In the genomic region with DNA sequence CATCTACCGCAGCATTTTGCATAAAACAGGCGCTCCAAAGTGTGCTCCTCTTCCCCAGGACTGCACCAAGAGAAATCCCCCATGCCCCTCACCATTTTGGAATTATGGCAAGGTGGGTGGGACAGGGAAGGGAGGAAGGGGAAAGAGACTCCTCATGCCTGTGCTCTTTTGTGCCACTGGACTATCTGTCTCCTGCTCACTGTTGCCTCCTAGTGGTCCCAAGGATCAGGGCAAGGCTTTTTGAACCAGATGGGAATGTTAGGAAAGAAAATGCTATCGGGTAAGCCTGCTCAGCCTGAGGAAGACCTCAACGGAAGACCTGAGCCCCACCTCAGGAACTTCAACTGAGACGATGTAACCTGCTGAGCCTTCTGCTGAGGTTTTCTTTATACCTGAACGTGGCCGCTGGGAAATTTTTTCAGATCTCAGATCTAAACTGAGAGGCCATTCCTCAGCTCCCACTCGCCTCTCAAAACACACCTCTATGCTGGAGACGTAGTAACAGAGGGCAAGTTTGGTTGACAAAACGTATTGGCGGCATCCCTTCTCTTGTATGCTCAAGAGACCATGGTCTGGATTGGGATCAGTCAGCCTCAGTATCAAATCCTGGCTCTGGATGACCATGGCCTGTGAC, we compare ENCODE assay signal across 9 cellular contexts. TPM values are rescaled to one million over a fixed set of nuclear protein-coding genes. Genes with fewer than 3 reads are reported as not detected.
DNase-seq lines count a peak whose midpoint lies in the region; ATAC-seq and TF ChIP-seq lines count a peak whose summit lies in the region.
"Had no signal": no experiment of that assay in that cellular context is flagged by ENCODE, and none has a peak within 500 bp of the region (broad histone marks: within the 10 kb centered on the region; RNA-seq: fewer than 3 reads in every experiment).

No MANE protein-coding gene starts in this region.

- H2BK15ac ChIP-seq in mesendoderm (replicated peaks; ENCODE audit: low read depth): no peak overlapping the region

- no peak for ATAC-seq in HG02642 (IDR thresholded peaks at IDR 0.05; ENCODE audit: poor library complexity, unreplicated experiment)
- ATAC-seq in HG02981 (IDR thresholded peaks at IDR 0.05; ENCODE audit: unreplicated experiment): no peak

- in situ Hi-C loops in KBM-7 (cut with MboI; ENCODE audit: low pct_unique_long_range_greater_than_20kb, low sequenced_read_pairs): no loop called here

- H3K36me3 ChIP-seq in mesendoderm (ENCODE audit: control insufficient read depth, insufficient read depth, low read length): no peaks in the 10 kb centered on the region

- no peak overlapping the region for H3K4me3 ChIP-seq in mesendoderm (ENCODE audit: low read length)

- no peak overlapping the region for H4K8ac ChIP-seq in mesendoderm (ENCODE audit: low read depth, low read length)

- no peak overlapping the region for H3K9ac ChIP-seq in mesendoderm (ENCODE audit: low read length)

- no peak overlapping the region for H3K18ac ChIP-seq in mesendoderm (ENCODE audit: low read length)

- peaks cover 32% of the 10 kb centered on the region for H3K27me3 Mint-ChIP-seq in type B pancreatic cell

- H3K4me3 Mint-ChIP-seq in type B pancreatic cell: no peak overlapping the region

- no peaks in the 10 kb centered on the region for H3K9me3 Mint-ChIP-seq in type B pancreatic cell

- no peak overlapping the region for H3K23ac ChIP-seq in mesendoderm (ENCODE audit: low read length)

- no peak overlapping the region for H3K4me2 ChIP-seq in mesendoderm (ENCODE audit: low read length)

- H2AK5ac ChIP-seq in mesendoderm (ENCODE audit: low read length): no peak overlapping the region

- H3K27ac ChIP-seq in mesendoderm (ENCODE audit: low read depth, low read length): no peak overlapping the region

- no peak overlapping the region for H3K4ac ChIP-seq in mesendoderm (ENCODE audit: low read depth, low read length)

- no peaks in the 10 kb centered on the region for H3K27me3 ChIP-seq in mesendoderm (ENCODE audit: insufficient read depth, low read length, poor library complexity)

- H2BK5ac ChIP-seq in mesendoderm (ENCODE audit: low read length): no peak overlapping the region

- no CpG with 5 or more reads among the region's 11 CpGs for WGBS in mesendoderm (ENCODE audit: extremely low coverage, insufficient coverage, low lambda C conversion rate)

- no peak overlapping the region for H3K27ac Mint-ChIP-seq in type B pancreatic cell

- H3K79me2 ChIP-seq in mesendoderm (ENCODE audit: control insufficient read depth, insufficient read depth, low read length): no peaks in the 10 kb centered on the region

- no peaks in the 10 kb centered on the region for H3K79me1 ChIP-seq in mesendoderm (ENCODE audit: low read length)

- H3K36me3 Mint-ChIP-seq in type B pancreatic cell: no peaks in the 10 kb centered on the region

- no peaks in the 10 kb centered on the region for H3K4me1 ChIP-seq in mesendoderm (ENCODE audit: control insufficient read depth, low read depth, low read length)

- DNase-seq in EH (ENCODE audit: low read depth): peak; percentile 56
- peak; percentile 40 for DNase-seq in KBM-7
- DNase-seq in T-helper 1 cell: peak in 3 of 5 donors; percentile 5 to 26 (median 25)
- DNase-seq in dedifferentiated amniotic fluid mesenchymal stem cell (ENCODE audit: extremely low spot score): peak; percentile 22
- DNase-seq in mesendoderm: peak; percentile 71
- no peak for DNase-seq in type B pancreatic cell (ENCODE audit: extremely low spot score, unreplicated experiment)

- H3K56ac ChIP-seq in mesendoderm (ENCODE audit: low read length): no peak overlapping the region

- peak; percentile 87 for TF ChIP-seq CTCF in type B pancreatic cell (conservative IDR thresholded peaks at IDR 0.05)

- no peak overlapping the region for H4K5ac ChIP-seq in mesendoderm (ENCODE audit: low read length)

- H3K4me1 Mint-ChIP-seq in type B pancreatic cell (ENCODE audit: unreplicated experiment): no peaks in the 10 kb centered on the region

- no peak overlapping the region for H2BK120ac ChIP-seq in mesendoderm (ENCODE audit: low read depth, low read length)

RNA-seq across cellular contexts. Expression of a gene that starts 58.3 kb away (rescaled TPM):
- not detected for polyA plus RNA-seq in mesendoderm (2013, experiment 1 of 2)
- polyA plus RNA-seq in mesendoderm (2013, experiment 2 of 2): not detected
- not detected in 2 replicates for total RNA-seq in type B pancreatic cell (ENCODE audit: low replicate concordance)
- total RNA-seq: activated CD8-positive, alpha-beta memory T cell treated with anti-CD3 and anti-CD28 coated beads for 36 hours had no signal
